8 cellular contexts compared by ENCODE assay signal in genomic region chr15:74799843-74800558, GRCh38. TPM values are rescaled to one million over a fixed set of nuclear protein-coding genes. Genes with fewer than 3 reads are reported as not detected.
DNase-seq lines count a peak whose midpoint lies in the region; ATAC-seq, FAIRE-seq and TF ChIP-seq lines count a peak whose summit lies in the region.

No MANE protein-coding gene starts in this region.

- H3K9me3 Mint-ChIP-seq in CD14-positive monocyte: no peaks in the 10 kb centered on the region
- H3K9me3 Mint-ChIP-seq in activated naive CD4-positive, alpha-beta T cell treated with anti-CD3 and anti-CD28 coated beads, Interleukin-2, amount 10 ng/mL, durations not matched to agents 7 days and 5 days: no peaks in the 10 kb centered on the region

- H3K4me3 ChIP-seq in SK-N-SH (ENCODE audit: low read depth in 2 of 2, low read length in 1 of 2) (peak overlapping the region in 1 of 2 experiments; percentile 43; a peak in 1 of 4 replicates), aorta (ENCODE audit: low read length in 2 of 2) (no peak overlapping the region)

- H3K4me1 ChIP-seq in SK-N-SH (ENCODE audit: control insufficient read depth in 1 of 2, insufficient read depth in 2 of 2, low read depth in 1 of 2, low read length in 1 of 2) (no peaks in the 10 kb centered on the region), aorta (ENCODE audit: control insufficient read depth in 1 of 2, insufficient read depth in 2 of 2, low read length in 2 of 2) (no peaks in the 10 kb centered on the region)

- no peaks in the 10 kb centered on the region for H3F3A ChIP-seq in SK-N-SH (replicated peaks; ENCODE audit: insufficient read depth)

- H3K4me2 ChIP-seq in SK-N-SH: no peak overlapping the region

- H3K36me3 ChIP-seq in SK-N-SH (replicated peaks in 1 of 2; ENCODE audit: control insufficient read depth in 1 of 2, insufficient read depth in 2 of 2, low read length in 1 of 2): peaks cover 0 to 55% of the 10 kb centered on the region in 2 experiments
- H3K36me3 ChIP-seq in aorta (ENCODE audit: control insufficient read depth in 1 of 2, insufficient read depth in 2 of 2, low read length in 1 of 2): peaks cover 0 to 1% of the 10 kb centered on the region in 2 donors

- no peak overlapping the region for H3K4me3 Mint-ChIP-seq in CD14-positive monocyte
- no peak overlapping the region for H3K4me3 Mint-ChIP-seq in activated naive CD4-positive, alpha-beta T cell treated with anti-CD3 and anti-CD28 coated beads, Interleukin-2, amount 10 ng/mL, durations not matched to agents 7 days and 5 days

- CTCF ChIA-PET in SK-N-SH (lab: Yijun Ruan, JAX): interaction anchor here (0.7 to 3.0 kb wide), 34 partner anchors 8 to 167 kb away, joined by 3 to 43 read pairs (median 5); partner anchors contain the start of genes CPLX3, CSK, LMAN1L and ULK3
- CTCF ChIA-PET in activated naive CD4-positive, alpha-beta T cell treated with anti-CD3 and anti-CD28 coated beads, Interleukin-2, amount 10 ng/mL, durations not matched to agents 7 days and 5 days (lab: Charles Lee): interaction anchor here (0.6 to 15.9 kb wide), 17 partner anchors 9 to 168 kb away, joined by 3 to 880 read pairs (median 3); partner anchors contain the start of genes CPLX3 and CSK

- H3K79me2 ChIP-seq in SK-N-SH (ENCODE audit: insufficient read depth): peaks cover 25% of the 10 kb centered on the region

- H3K36me3 Mint-ChIP-seq in CD14-positive monocyte: peaks cover 74 to 91% of the 10 kb centered on the region in 2 donors
- H3K36me3 Mint-ChIP-seq in activated naive CD4-positive, alpha-beta T cell treated with anti-CD3 and anti-CD28 coated beads, Interleukin-2, amount 10 ng/mL, durations not matched to agents 7 days and 5 days: peaks cover 55% of the 10 kb centered on the region

- ATAC-seq in GM19324 (IDR thresholded peaks at IDR 0.05; ENCODE audit: low FRiP score, unreplicated experiment) (peak; percentile 45), aorta (ENCODE audit: low FRiP score) (peak; percentile 89)

- no peak overlapping the region for H2AFZ ChIP-seq in SK-N-SH (ENCODE audit: low read depth)

- 47% methylated on average over 11 of the region's 18 CpGs for WGBS in SK-N-SH (ENCODE audit: low lambda C conversion rate)
- 53 to 54% methylated on average over 18 of the region's 18 CpGs for WGBS in aorta, 2 donors

- H3K27ac ChIP-seq in SK-N-SH (ENCODE audit: low read depth in 2 of 2, low read length in 1 of 2) (no peak overlapping the region), aorta (ENCODE audit: low read depth in 1 of 2, low read length in 2 of 2) (no peak overlapping the region)

- H3K9me2 ChIP-seq in SK-N-SH: no peaks in the 10 kb centered on the region

- no peak overlapping the region for H3K9ac ChIP-seq in SK-N-SH

- TF ChIP-seq EP300 in SK-N-SH (IDR thresholded peaks at IDR 0.05; ENCODE audit: borderline replicate concordance in 1 of 2, low read depth in 1 of 2, low read length in 1 of 2): no peak

- DNase-seq in CD14-positive monocyte (ENCODE audit: low spot score): peak; percentile 97
- peak; percentile 86 for DNase-seq in HTR-8/SVneo (ENCODE audit: insufficient read length, low spot score)
- peak; percentile 94 for DNase-seq in SK-N-SH
- DNase-seq in activated naive CD4-positive, alpha-beta T cell treated with anti-CD3 and anti-CD28 coated beads, Interleukin-2, amount 10 ng/mL, durations not matched to agents 7 days and 5 days: peak; percentile 89
- peak; percentile 69 for DNase-seq in globus pallidus (ENCODE audit: low spot score)
- DNase-seq in posterior cingulate gyrus: peak in 9 of 10 donors; percentile 53 to 96 (median 71)
- DNase-seq in aorta: peak; percentile 86 to 92

- H3K27me3 ChIP-seq in SK-N-SH (ENCODE audit: insufficient read depth) (no peaks in the 10 kb centered on the region), aorta (ENCODE audit: control insufficient read depth in 1 of 2, insufficient read depth in 2 of 2, low read length in 1 of 2) (no peaks in the 10 kb centered on the region)

- H3K27me3 Mint-ChIP-seq in CD14-positive monocyte (ENCODE audit: low read depth in 3 of 3): peaks cover 0 to 1% (median 1%) of the 10 kb centered on the region in 3 donors
- H3K27me3 Mint-ChIP-seq in activated naive CD4-positive, alpha-beta T cell treated with anti-CD3 and anti-CD28 coated beads, Interleukin-2, amount 10 ng/mL, durations not matched to agents 7 days and 5 days: no peaks in the 10 kb centered on the region

- intact Hi-C loops in CD14-positive monocyte (cut with micrococcal nuclease): loop anchor here (1.0 to 10.0 kb wide), 4 partner anchors 10 to 165 kb away; no protein-coding TSS in a partner anchor
- intact Hi-C loops in posterior cingulate gyrus (cut with DNase I): loop anchor here (1.0 kb wide), 1 partner anchor 29 kb away; no protein-coding TSS in a partner anchor
- intact Hi-C loops in aorta (cut with DNase I): loop anchor here in 1 of 2 donors (2.0 to 5.0 kb wide), 2 partner anchors 17 to 33 kb away; partner anchors contain the start of gene CSK

- POLR2A ChIA-PET in SK-N-SH (lab: Yijun Ruan, JAX): no interaction called here

- TF ChIP-seq CTCF in CD14-positive monocyte (IDR thresholded peaks at IDR 0.05): peak; percentile 98
- TF ChIP-seq CTCF in SK-N-SH (IDR thresholded peaks at IDR 0.05): peak; percentile 90

- H3K27ac Mint-ChIP-seq in CD14-positive monocyte: peak overlapping the region; percentile 93 to 98 (median 96)
- H3K27ac Mint-ChIP-seq in activated naive CD4-positive, alpha-beta T cell treated with anti-CD3 and anti-CD28 coated beads, Interleukin-2, amount 10 ng/mL, durations not matched to agents 7 days and 5 days: peak overlapping the region; percentile 81

- H4K20me1 ChIP-seq in SK-N-SH (ENCODE audit: insufficient read depth): peaks cover 45% of the 10 kb centered on the region

- peaks cover 44% of the 10 kb centered on the region for H3K4me1 Mint-ChIP-seq in CD14-positive monocyte
- H3K4me1 Mint-ChIP-seq in activated naive CD4-positive, alpha-beta T cell treated with anti-CD3 and anti-CD28 coated beads, Interleukin-2, amount 10 ng/mL, durations not matched to agents 7 days and 5 days: peaks cover 58% of the 10 kb centered on the region

- peak; percentile 74 for TF ChIP-seq RAD21 in SK-N-SH (IDR thresholded peaks at IDR 0.05; ENCODE audit: low read length)

- FAIRE-seq in HTR-8/SVneo (lab: Jason Lieb, UNC): peak; percentile 84

- H3K9me3 ChIP-seq in SK-N-SH: no peaks in the 10 kb centered on the region
- H3K9me3 ChIP-seq in aorta (ENCODE audit: control insufficient read depth, low read length): no peaks in the 10 kb centered on the region

TF ChIP-seq in SK-N-SH, 30 proteins besides CTCF, POLR2A, EP300 and RAD21:
- TF ChIP-seq CHD2 (IDR thresholded peaks at IDR 0.05; ENCODE audit: low read length, partially characterized antibody): peak; percentile 36
- TF ChIP-seq TCF12 (IDR thresholded peaks at IDR 0.05): no peak
- no peak for TF ChIP-seq NRF1 (IDR thresholded peaks at IDR 0.05; ENCODE audit: low read depth, low read length)
- no peak for TF ChIP-seq FOXM1 (IDR thresholded peaks at IDR 0.05; ENCODE audit: low read depth)
- no peak for TF ChIP-seq RCOR1 (IDR thresholded peaks at IDR 0.05; ENCODE audit: low read length)
- TF ChIP-seq SMC3 (IDR thresholded peaks at IDR 0.05; ENCODE audit: low read depth, low read length): peak; percentile 71

RNA-seq across cellular contexts. Expression of gene LMAN1L, which starts 12.6 kb away (rescaled TPM):
- polyA plus RNA-seq in CD14-positive monocyte (not detected), SK-N-SH (2012; rRNA removed) (0.02 TPM in 1 of 2 replicates, not detected in the other), aorta (under 1 TPM in 1 of 2 donors, not detected in 1; 0.15 TPM)
- polyA plus RNA-seq in SK-N-SH (2012; cell fraction: cytosol; rRNA removed): not detected in 2 replicates
- polyA plus RNA-seq in SK-N-SH (2012; cell fraction: nucleus; rRNA removed): 0.04 and 0.08 TPM in 2 replicates
- total RNA-seq in aorta: under 1 TPM in 1 of 2 donors, not detected in 1; 0.30 TPM

RNA-seq across cellular contexts. Expression of gene CSK, which starts 18.1 kb away (rescaled TPM):
- polyA plus RNA-seq in CD14-positive monocyte: 100 to 1,000 TPM in 1 of 2 donors, 10 to 100 TPM in 1; 79.0 to 106 TPM
- polyA plus RNA-seq in SK-N-SH (2012; rRNA removed): 34.7 and 53.1 TPM in 2 replicates
- 25.5 and 43.5 TPM in 2 replicates for polyA plus RNA-seq in SK-N-SH (2012; cell fraction: cytosol; rRNA removed)
- 94.6 and 111 TPM in 2 replicates for polyA plus RNA-seq in SK-N-SH (2012; cell fraction: nucleus; rRNA removed)
- 10 to 100 TPM; 34.9 to 55.2 TPM for total RNA-seq in aorta
- 10 to 100 TPM; 21.8 to 29.8 TPM for polyA plus RNA-seq in aorta

RNA-seq across cellular contexts. Expression of gene CPLX3, which starts 26.4 kb away (rescaled TPM):
- polyA plus RNA-seq in CD14-positive monocyte (not detected), SK-N-SH (2012; rRNA removed) (not detected in 2 replicates), aorta (under 1 TPM; 0.05 to 0.13 TPM)
- not detected in 2 replicates for polyA plus RNA-seq in SK-N-SH (2012; cell fraction: cytosol; rRNA removed)
- polyA plus RNA-seq in SK-N-SH (2012; cell fraction: nucleus; rRNA removed): 0.08 and 0.23 TPM in 2 replicates
- not detected for total RNA-seq in aorta

RNA-seq across cellular contexts. Expression of gene ULK3, which starts 43.0 kb away (rescaled TPM):
- polyA plus RNA-seq in CD14-positive monocyte (10 to 100 TPM in 1 of 2 donors, 1 to 10 TPM in 1; 9.4 to 16.0 TPM), SK-N-SH (2012; rRNA removed) (41.3 and 55.3 TPM in 2 replicates), aorta (10 to 100 TPM; 17.7 to 43.6 TPM)
- polyA plus RNA-seq in SK-N-SH (2012; cell fraction: cytosol; rRNA removed): 11.1 and 17.6 TPM in 2 replicates
- polyA plus RNA-seq in SK-N-SH (2012; cell fraction: nucleus; rRNA removed): 300 and 348 TPM in 2 replicates
- 10 to 100 TPM; 19.3 to 31.6 TPM for total RNA-seq in aorta

RNA-seq across cellular contexts. Expression of gene CYP1A2, which starts 51.4 kb away (rescaled TPM):
- polyA plus RNA-seq in CD14-positive monocyte: not detected
- polyA plus RNA-seq in SK-N-SH (2012; rRNA removed): not detected in 2 replicates
- polyA plus RNA-seq in SK-N-SH (2012; cell fraction: cytosol; rRNA removed): not detected in 2 replicates
- polyA plus RNA-seq in SK-N-SH (2012; cell fraction: nucleus; rRNA removed): not detected in 2 replicates
- total RNA-seq in aorta: not detected
- polyA plus RNA-seq in aorta: not detected
